22 cellular contexts compared by ENCODE assay signal in the genomic region with DNA sequence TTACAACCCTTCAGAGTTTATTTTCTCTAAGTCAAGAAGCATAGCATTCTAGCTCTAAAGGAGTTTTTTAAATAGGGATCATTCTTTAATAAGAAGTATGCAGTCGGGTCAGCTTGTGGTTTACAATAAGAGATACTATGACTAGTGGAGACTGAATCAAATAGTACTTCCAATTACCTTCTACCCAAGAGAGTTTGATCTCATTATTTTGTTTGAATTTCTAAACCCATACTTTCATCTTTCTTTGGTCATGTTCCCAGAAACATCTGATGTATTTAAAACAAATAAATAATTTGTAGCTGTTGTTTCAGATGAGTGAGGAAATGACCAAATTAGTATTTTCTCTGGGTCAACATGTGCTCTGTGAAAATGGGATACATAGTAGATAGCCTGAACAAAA.
DNase-seq lines count a peak whose midpoint lies in the region; ATAC-seq and TF ChIP-seq lines count a peak whose summit lies in the region.
"Had no signal": no experiment of that assay in that cellular context is flagged by ENCODE, and none has a peak within 500 bp of the region (broad histone marks: within the 10 kb centered on the region; RNA-seq: fewer than 3 reads in every experiment).

No MANE protein-coding gene starts in this region.

- DNase-seq in NCI-H748 (lab: John Stamatoyannopoulos, UW; ENCODE audit: unreplicated experiment) (peak; percentile 48), NCI-H748 treated with DMSO at 0.1 percent for 48 hours (lab: John Stamatoyannopoulos, UW) (no peak), brain pericyte (ENCODE audit: low read depth, low spot score) (peak; percentile 47), fibroblast of the aortic adventitia (ENCODE audit: low read depth) (peak; percentile 31), stomach (no peak), medulla oblongata (ENCODE audit: extremely low spot score) (no peak), GM13977 (ENCODE audit: low spot score) (no peak)
- DNase-seq: BE2C; CD4-positive, alpha-beta T cell; DMS79 treated with DMSO at 0.1 percent for 48 hours; HFFc6; NCI-H1092; NCI-H146; NCI-H510A treated with DMSO at 0.1 percent for 48 hours; NK-92 treated with Interleukin-12 subunit alpha and Interleukin-12 subunit beta, amount 100 ng/mL, for 24 hours; OCI-M1; RPMI8226; SIG-M5 had no signal

- TF ChIP-seq POLR2A in stomach (IDR thresholded peaks at IDR 0.05): no peak

- intact Hi-C loops in stomach (cut with DNase I; ENCODE audit: low total_unique reads): no loop called here

- TF ChIP-seq CTCF in fibroblast of the aortic adventitia (IDR thresholded peaks at IDR 0.05; ENCODE audit: insufficient read depth, low read length) (no peak), stomach (IDR thresholded peaks at IDR 0.05) (no peak), GM13977 (IDR thresholded peaks at IDR 0.05; ENCODE audit: extremely low read depth, insufficient read depth, missing control alignments) (no peak)

- H3K9me3 ChIP-seq in stomach: no peaks in the 10 kb centered on the region
- H3K9me3 ChIP-seq: BE2C had no signal

- H3K36me3 ChIP-seq in stomach: no peaks in the 10 kb centered on the region
- H3K36me3 ChIP-seq: BE2C had no signal

- 70 to 79% (median 78%) methylated on average over 1 of the region's 1 CpG for WGBS in stomach, 5 donors

- H3K4me1 ChIP-seq in stomach: no peaks in the 10 kb centered on the region
- H3K4me1 ChIP-seq: BE2C had no signal

- H3K27me3 ChIP-seq in stomach: no peaks in the 10 kb centered on the region
- H3K27me3 ChIP-seq: BE2C had no signal

- no peak for ATAC-seq in GM18867 (IDR thresholded peaks at IDR 0.05; ENCODE audit: unreplicated experiment)
- ATAC-seq: HepG2 had no signal

- TF ChIP-seq EP300 in stomach (IDR thresholded peaks at IDR 0.05): no peak

- no peak overlapping the region for H3K27ac ChIP-seq in stomach
- H3K27ac ChIP-seq: 22Rv1, KMS-11 had no signal

- in situ Hi-C loops in GM13977 (cut with MboI; ENCODE audit: low pct_unique_long_range_greater_than_20kb, low sequenced_read_pairs, unreplicated experiment): no loop called here

- H3K4me3 ChIP-seq in fibroblast of the aortic adventitia (ENCODE audit: low read depth, low read length) (no peak overlapping the region), stomach (no peak overlapping the region)

Comparison
In these comparisons a context has a peak if more than half of its experiments do, and no peak if none do; other contexts are left out.
1. DNase-seq: peak in NCI-H748 (single experiment), brain pericyte (single experiment) and fibroblast of the aortic adventitia (single experiment); none in NCI-H748 treated with DMSO at 0.1 percent for 48 hours (single experiment), stomach (single experiment), medulla oblongata (single experiment) and GM13977 (single experiment).